Comparison of ENCODE assay signal across 8 cellular contexts in genomic region chr16:953818-954217, GRCh38. TPM values are rescaled to one million over a fixed set of nuclear protein-coding genes. Genes with fewer than 3 reads are reported as not detected.
A peak's percentile ranks its signal among the peaks of the same experiment; 100 is the strongest.
DNase-seq lines count a peak whose midpoint lies in the region; FAIRE-seq and TF ChIP-seq lines count a peak whose summit lies in the region.
"Not testable (repeated sequence)": the region's sequence is repeated elsewhere in the genome, so short reads cannot be mapped to it uniquely, and the experiment has no call there.
"Had no signal": no experiment of that assay in that cellular context is flagged by ENCODE, and none has a peak within 500 bp of the region (broad histone marks: within the 10 kb centered on the region; RNA-seq: fewer than 3 reads in every experiment).

No MANE protein-coding gene starts in this region.

- not testable (repeated sequence) for H3K4ac ChIP-seq in mesendoderm (ENCODE audit: low read depth, low read length)

- TF ChIP-seq POLR2A in GM12891 (IDR thresholded peaks at IDR 0.05; ENCODE audit: low read depth, low read length); endothelial cell of umbilical vein (IDR thresholded peaks at IDR 0.05; ENCODE audit: low read depth, low read length): not testable (repeated sequence)

- not testable (repeated sequence) for H3K4me3 ChIP-seq in Jurkat, Clone E6-1 (ENCODE audit: low read length); astrocyte of the spinal cord (ENCODE audit: low read depth, low read length); endothelial cell of umbilical vein (replicated peaks in 1 of 3; ENCODE audit: insufficient read depth in 1 of 3, low read depth in 1 of 3, low read length in 3 of 3); mesendoderm (ENCODE audit: low read length); osteoblast (ENCODE audit: insufficient read depth, low read length)

- not testable (repeated sequence) for H3K36me3 ChIP-seq in endothelial cell of umbilical vein (ENCODE audit: control insufficient read depth in 2 of 2, extremely low read depth in 1 of 2, insufficient read depth in 2 of 2, low read length in 2 of 2); mesendoderm (ENCODE audit: control insufficient read depth, insufficient read depth, low read length); osteoblast (ENCODE audit: insufficient read depth, low read length)

- H3K27me3 ChIP-seq in endothelial cell of umbilical vein (ENCODE audit: control insufficient read depth in 2 of 2, insufficient read depth in 2 of 2, low read length in 2 of 2); mesendoderm (ENCODE audit: insufficient read depth, low read length, poor library complexity); osteoblast (ENCODE audit: insufficient read depth, low read length): not testable (repeated sequence)

- not testable (repeated sequence) for H3K79me1 ChIP-seq in mesendoderm (ENCODE audit: low read length)

- H3K4me2 ChIP-seq in endothelial cell of umbilical vein (ENCODE audit: insufficient read depth, low read length); mesendoderm (ENCODE audit: low read length); osteoblast (ENCODE audit: insufficient read depth, low read length): not testable (repeated sequence)

- H3K56ac ChIP-seq in mesendoderm (ENCODE audit: low read length), result not testable (repeated sequence)

- not testable (repeated sequence) for H3K23ac ChIP-seq in mesendoderm (ENCODE audit: low read length)

- intact Hi-C loops in endothelial cell of umbilical vein (cut with micrococcal nuclease), result not testable (repeated sequence)

- in situ Hi-C loops in astrocyte of the spinal cord (cut with HindIII; ENCODE audit: low sequenced_read_pairs), result not testable (repeated sequence)

- not testable (repeated sequence) for H3K9me1 ChIP-seq in endothelial cell of umbilical vein (replicated peaks; ENCODE audit: control insufficient read depth, extremely low read depth, insufficient read depth, low read length)

- H4K5ac ChIP-seq in mesendoderm (ENCODE audit: low read length), result not testable (repeated sequence)

- H3K79me2 ChIP-seq in endothelial cell of umbilical vein (ENCODE audit: control insufficient read depth, insufficient read depth, low read length); mesendoderm (ENCODE audit: control insufficient read depth, insufficient read depth, low read length); osteoblast (ENCODE audit: insufficient read depth, low read length): not testable (repeated sequence)

- CTCF ChIA-PET in endothelial cell of umbilical vein (lab: Charles Lee), result not testable (repeated sequence)

- TF ChIP-seq CTCF in astrocyte of the spinal cord (IDR thresholded peaks at IDR 0.05; ENCODE audit: low read depth, low read length); endothelial cell of umbilical vein (IDR thresholded peaks at IDR 0.05; ENCODE audit: extremely low read depth in 1 of 2, insufficient read depth in 1 of 2, low read depth in 1 of 2, low read length in 2 of 2); osteoblast (IDR thresholded peaks at IDR 0.05; ENCODE audit: extremely low read depth, low read depth, low read length): not testable (repeated sequence)

- not testable (repeated sequence) for H2AK5ac ChIP-seq in mesendoderm (ENCODE audit: low read length)

- dilution Hi-C loops in endothelial cell of umbilical vein (cut with MboI; ENCODE audit: extremely low pct_ligation_motif_present, low sequenced_read_pairs), result not testable (repeated sequence)

- H2AFZ ChIP-seq in endothelial cell of umbilical vein (ENCODE audit: low read depth, low read length); osteoblast (ENCODE audit: low read length): not testable (repeated sequence)

- H3K9me3 ChIP-seq in endothelial cell of umbilical vein (replicated peaks; ENCODE audit: control insufficient read depth, insufficient read depth, low read length); osteoblast (ENCODE audit: low read depth, low read length): not testable (repeated sequence)

- H2BK15ac ChIP-seq in mesendoderm (replicated peaks; ENCODE audit: low read depth), result not testable (repeated sequence)

- peak; percentile 99 for FAIRE-seq in GM12891 (lab: Jason Lieb, UNC)
- FAIRE-seq in endothelial cell of umbilical vein (lab: Jason Lieb, UNC), result not testable (repeated sequence)
- peak; percentile 100 for FAIRE-seq in urothelium cell line (lab: Jason Lieb, UNC)

- not testable (repeated sequence) for H2BK120ac ChIP-seq in mesendoderm (ENCODE audit: low read depth, low read length)

- not testable (repeated sequence) for DNase-seq in GM12891 (ENCODE audit: insufficient read length, low spot score); urothelium cell line (ENCODE audit: low spot score)
- DNase-seq in Jurkat, Clone E6-1 (ENCODE audit: low read depth, low spot score), result peak; percentile 22
- DNase-seq in astrocyte of the spinal cord (ENCODE audit: low read depth, low spot score), result peak; percentile 38
- DNase-seq in endothelial cell of umbilical vein (ENCODE audit: low read depth, low spot score), result peak; percentile 10
- DNase-seq in mesendoderm, result peak; percentile 46
- DNase-seq in osteoblast (ENCODE audit: insufficient read length, low spot score, missing footprints), result peak; percentile 29

- H4K20me1 ChIP-seq in endothelial cell of umbilical vein (replicated peaks; ENCODE audit: control insufficient read depth, extremely low read depth, insufficient read depth, low read length); osteoblast (ENCODE audit: insufficient read depth, low read length): not testable (repeated sequence)

- H2BK5ac ChIP-seq in mesendoderm (ENCODE audit: low read length), result not testable (repeated sequence)

- POLR2A ChIA-PET in endothelial cell of umbilical vein (lab: Charles Lee), result not testable (repeated sequence)

- BruUV-seq in endothelial cell of umbilical vein (replicated peaks; lab: Mats Ljungman, UMichigan), result not testable (repeated sequence)

- not testable (repeated sequence) for H3K4me1 ChIP-seq in endothelial cell of umbilical vein (ENCODE audit: control insufficient read depth, extremely low read depth, insufficient read depth, low read length); mesendoderm (ENCODE audit: control insufficient read depth, low read depth, low read length); osteoblast (ENCODE audit: insufficient read depth, low read length)

- not testable (repeated sequence) for H3K9ac ChIP-seq in endothelial cell of umbilical vein (replicated peaks; ENCODE audit: extremely low read depth, insufficient read depth, low read length); mesendoderm (ENCODE audit: low read length)

- not testable (repeated sequence) for H3K18ac ChIP-seq in mesendoderm (ENCODE audit: low read length)

- not testable (repeated sequence) for H4K8ac ChIP-seq in mesendoderm (ENCODE audit: low read depth, low read length)

- WGBS in mesendoderm (ENCODE audit: extremely low coverage, insufficient coverage, low lambda C conversion rate), result no CpG with 5 or more reads among the region's 7 CpGs

- H3K27ac ChIP-seq in endothelial cell of umbilical vein (ENCODE audit: insufficient read depth, low read depth, low read length); mesendoderm (ENCODE audit: low read depth, low read length); osteoblast (ENCODE audit: low read depth, low read length): not testable (repeated sequence)

RNA-seq across cellular contexts. Expression of gene LMF1, which starts 17.0 kb away (rescaled TPM):
- 3.6 TPM for polyA plus RNA-seq in GM12891 (2012; ENCODE audit: low read depth, missing spikeins)
- polyA plus RNA-seq in Jurkat, Clone E6-1 (2012; ENCODE audit: insufficient read depth, insufficient read length), result 4.3 TPM
- total RNA-seq in endothelial cell of umbilical vein, result 12.5 and 17.8 TPM in 2 replicates
- 14.3 and 17.8 TPM in 2 replicates for polyA plus RNA-seq in endothelial cell of umbilical vein
- polyA plus RNA-seq in endothelial cell of umbilical vein (2011; cell fraction: cytosol; rRNA removed), result 6.7 and 7.5 TPM in 2 replicates
- polyA plus RNA-seq in endothelial cell of umbilical vein (2011; cell fraction: nucleus; rRNA removed), result 17.8 and 26.6 TPM in 2 replicates
- polyA plus RNA-seq in endothelial cell of umbilical vein (2012), result 15.8 and 23.9 TPM in 2 replicates
- 30.9 and 34.6 TPM in 2 replicates for polyA minus RNA-seq in endothelial cell of umbilical vein
- 13.3 TPM for polyA minus RNA-seq in endothelial cell of umbilical vein (2011; cell fraction: cytosol; rRNA and poly(A)+ RNA removed)
- 16.7 and 20.3 TPM in 2 replicates for polyA minus RNA-seq in endothelial cell of umbilical vein (2011; cell fraction: nucleus; rRNA and poly(A)+ RNA removed)
- polyA plus RNA-seq in mesendoderm (2013, experiment 1 of 2), result 1.7 TPM
- 1.3 TPM for polyA plus RNA-seq in mesendoderm (2013, experiment 2 of 2)
- total RNA-seq in osteoblast, result 25.3 and 35.8 TPM in 2 replicates

RNA-seq across cellular contexts. Expression of gene SOX8, which starts 27.8 kb away (rescaled TPM):
- polyA plus RNA-seq in GM12891 (2012; ENCODE audit: low read depth, missing spikeins), result 0.06 TPM
- 1.0 TPM for polyA plus RNA-seq in Jurkat, Clone E6-1 (2012; ENCODE audit: insufficient read depth, insufficient read length)
- total RNA-seq in endothelial cell of umbilical vein, result 0.42 and 0.53 TPM in 2 replicates
- 0.52 and 0.72 TPM in 2 replicates for polyA plus RNA-seq in endothelial cell of umbilical vein
- 0.35 and 0.37 TPM in 2 replicates for polyA plus RNA-seq in endothelial cell of umbilical vein (2011; cell fraction: cytosol; rRNA removed)
- polyA plus RNA-seq in endothelial cell of umbilical vein (2011; cell fraction: nucleus; rRNA removed), result 3.1 and 3.3 TPM in 2 replicates
- polyA plus RNA-seq in endothelial cell of umbilical vein (2012), result 0.29 and 0.45 TPM in 2 replicates
- 0.17 and 0.25 TPM in 2 replicates for polyA minus RNA-seq in endothelial cell of umbilical vein
- not detected for polyA minus RNA-seq in endothelial cell of umbilical vein (2011; cell fraction: cytosol; rRNA and poly(A)+ RNA removed)
- 0.24 and 0.53 TPM in 2 replicates for polyA minus RNA-seq in endothelial cell of umbilical vein (2011; cell fraction: nucleus; rRNA and poly(A)+ RNA removed)
- polyA plus RNA-seq in mesendoderm (2013, experiment 1 of 2), result 1.8 TPM
- 1.8 TPM for polyA plus RNA-seq in mesendoderm (2013, experiment 2 of 2)
- total RNA-seq in osteoblast, result under 0.01 TPM in 1 of 2 replicates, not detected in the other
- polyA plus RNA-seq: AG04450 had no signal
